Comparison of ENCODE assay signal across 2 cellular contexts in the genomic region with DNA sequence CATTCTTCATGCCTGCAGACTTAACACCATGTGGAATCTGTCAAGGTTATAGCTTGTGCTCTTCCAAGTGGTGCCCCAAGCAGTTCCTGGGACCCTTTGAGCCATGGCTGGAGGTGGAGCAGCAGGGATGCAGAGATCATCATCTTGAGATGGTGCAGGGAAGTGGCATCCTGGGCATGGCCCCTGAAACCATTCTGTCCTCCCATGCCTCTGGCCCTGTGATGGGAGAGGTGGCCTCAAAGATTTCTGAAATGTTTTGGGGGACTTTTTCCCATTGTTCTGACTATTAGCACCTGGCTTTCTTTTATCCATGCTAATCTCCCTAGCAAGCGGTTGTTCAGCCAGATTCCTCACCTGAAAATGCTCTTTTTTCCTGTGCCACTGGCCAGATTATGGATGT.
TF ChIP-seq lines count a peak whose summit lies in the region.

No MANE protein-coding gene starts in this region.

TF ChIP-seq in A549, 52 proteins besides CTCF, POLR2A, EP300 and RAD21:
- TF ChIP-seq CBX8 (IDR thresholded peaks at IDR 0.05) (no peak), ZFP36 (IDR thresholded peaks at IDR 0.05; ENCODE audit: borderline replicate concordance, partially characterized antibody) (peak; percentile 81)

TF ChIP-seq in K562, 482 proteins besides CTCF, POLR2A, EP300 and RAD21:
- TF ChIP-seq, protein P1, sequence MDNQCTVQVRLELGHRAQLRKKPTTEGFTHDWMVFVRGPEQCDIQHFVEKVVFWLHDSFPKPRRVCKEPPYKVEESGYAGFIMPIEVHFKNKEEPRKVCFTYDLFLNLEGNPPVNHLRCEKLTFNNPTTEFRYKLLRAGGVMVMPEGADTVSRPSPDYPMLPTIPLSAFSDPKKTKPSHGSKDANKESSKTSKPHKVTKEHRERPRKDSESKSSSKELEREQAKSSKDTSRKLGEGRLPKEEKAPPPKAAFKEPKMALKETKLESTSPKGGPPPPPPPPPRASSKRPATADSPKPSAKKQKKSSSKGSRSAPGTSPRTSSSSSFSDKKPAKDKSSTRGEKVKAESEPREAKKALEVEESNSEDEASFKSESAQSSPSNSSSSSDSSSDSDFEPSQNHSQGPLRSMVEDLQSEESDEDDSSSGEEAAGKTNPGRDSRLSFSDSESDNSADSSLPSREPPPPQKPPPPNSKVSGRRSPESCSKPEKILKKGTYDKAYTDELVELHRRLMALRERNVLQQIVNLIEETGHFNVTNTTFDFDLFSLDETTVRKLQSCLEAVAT (IDR thresholded peaks at IDR 0.05): no peak
- TF ChIP-seq NFE2L1 (tag; IDR thresholded peaks at IDR 0.05; ENCODE audit: borderline replicate concordance, low read depth) (no peak), ZFP36 (IDR thresholded peaks at IDR 0.05; ENCODE audit: low read depth, low read length, partially characterized antibody) (peak; percentile 69)
